In the genomic region with DNA sequence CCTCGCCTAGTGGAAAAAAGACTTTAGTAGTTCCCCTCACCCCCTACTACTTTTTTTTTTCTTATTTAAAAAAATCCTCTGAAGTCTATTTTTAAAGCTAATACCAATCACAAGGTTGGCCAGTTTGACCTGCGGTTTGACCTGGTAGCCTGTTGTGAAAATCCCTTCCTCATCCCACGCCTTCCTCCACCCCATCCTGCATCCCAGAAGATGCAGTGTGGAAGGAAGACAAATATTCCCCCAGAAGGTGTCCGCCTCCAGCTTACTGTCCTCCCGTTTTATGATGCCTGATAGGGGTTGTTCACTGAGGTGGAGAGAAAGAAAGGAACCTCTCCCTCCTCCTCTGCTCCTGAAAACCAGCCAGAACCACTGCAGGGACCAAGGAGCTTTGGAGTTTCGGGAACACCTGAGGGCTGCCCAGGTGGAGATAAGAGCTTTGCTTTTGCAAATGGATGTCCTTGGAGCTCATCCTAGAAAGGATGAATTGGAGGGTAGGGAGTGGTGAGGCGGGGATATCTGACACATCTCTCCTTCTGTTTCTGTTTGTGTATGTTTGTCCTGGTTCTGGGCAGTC, we compare ENCODE assay signal across 1 cellular context.
TF ChIP-seq lines count a peak whose summit lies in the region.

No MANE protein-coding gene starts in this region.

TF ChIP-seq in SK-N-SH, 30 proteins besides CTCF, POLR2A, EP300 and RAD21 (continued from another document):
- TF ChIP-seq, protein P1, sequence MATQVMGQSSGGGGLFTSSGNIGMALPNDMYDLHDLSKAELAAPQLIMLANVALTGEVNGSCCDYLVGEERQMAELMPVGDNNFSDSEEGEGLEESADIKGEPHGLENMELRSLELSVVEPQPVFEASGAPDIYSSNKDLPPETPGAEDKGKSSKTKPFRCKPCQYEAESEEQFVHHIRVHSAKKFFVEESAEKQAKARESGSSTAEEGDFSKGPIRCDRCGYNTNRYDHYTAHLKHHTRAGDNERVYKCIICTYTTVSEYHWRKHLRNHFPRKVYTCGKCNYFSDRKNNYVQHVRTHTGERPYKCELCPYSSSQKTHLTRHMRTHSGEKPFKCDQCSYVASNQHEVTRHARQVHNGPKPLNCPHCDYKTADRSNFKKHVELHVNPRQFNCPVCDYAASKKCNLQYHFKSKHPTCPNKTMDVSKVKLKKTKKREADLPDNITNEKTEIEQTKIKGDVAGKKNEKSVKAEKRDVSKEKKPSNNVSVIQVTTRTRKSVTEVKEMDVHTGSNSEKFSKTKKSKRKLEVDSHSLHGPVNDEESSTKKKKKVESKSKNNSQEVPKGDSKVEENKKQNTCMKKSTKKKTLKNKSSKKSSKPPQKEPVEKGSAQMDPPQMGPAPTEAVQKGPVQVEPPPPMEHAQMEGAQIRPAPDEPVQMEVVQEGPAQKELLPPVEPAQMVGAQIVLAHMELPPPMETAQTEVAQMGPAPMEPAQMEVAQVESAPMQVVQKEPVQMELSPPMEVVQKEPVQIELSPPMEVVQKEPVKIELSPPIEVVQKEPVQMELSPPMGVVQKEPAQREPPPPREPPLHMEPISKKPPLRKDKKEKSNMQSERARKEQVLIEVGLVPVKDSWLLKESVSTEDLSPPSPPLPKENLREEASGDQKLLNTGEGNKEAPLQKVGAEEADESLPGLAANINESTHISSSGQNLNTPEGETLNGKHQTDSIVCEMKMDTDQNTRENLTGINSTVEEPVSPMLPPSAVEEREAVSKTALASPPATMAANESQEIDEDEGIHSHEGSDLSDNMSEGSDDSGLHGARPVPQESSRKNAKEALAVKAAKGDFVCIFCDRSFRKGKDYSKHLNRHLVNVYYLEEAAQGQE (IDR thresholded peaks at IDR 0.05; ENCODE audit: low read depth, low read length): no peak
- TF ChIP-seq, protein P2, sequence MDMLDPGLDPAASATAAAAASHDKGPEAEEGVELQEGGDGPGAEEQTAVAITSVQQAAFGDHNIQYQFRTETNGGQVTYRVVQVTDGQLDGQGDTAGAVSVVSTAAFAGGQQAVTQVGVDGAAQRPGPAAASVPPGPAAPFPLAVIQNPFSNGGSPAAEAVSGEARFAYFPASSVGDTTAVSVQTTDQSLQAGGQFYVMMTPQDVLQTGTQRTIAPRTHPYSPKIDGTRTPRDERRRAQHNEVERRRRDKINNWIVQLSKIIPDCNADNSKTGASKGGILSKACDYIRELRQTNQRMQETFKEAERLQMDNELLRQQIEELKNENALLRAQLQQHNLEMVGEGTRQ (IDR thresholded peaks at IDR 0.05; ENCODE audit: borderline replicate concordance, low read depth, low read length): no peak
- TF ChIP-seq FOXM1 (IDR thresholded peaks at IDR 0.05; ENCODE audit: low read depth) (no peak), SIN3A (IDR thresholded peaks at IDR 0.05; ENCODE audit: borderline replicate concordance, low read depth, low read length) (no peak), CHD2 (IDR thresholded peaks at IDR 0.05; ENCODE audit: low read length, partially characterized antibody) (no peak), IRF3 (IDR thresholded peaks at IDR 0.05; ENCODE audit: low read depth, low read length) (no peak), NRF1 (IDR thresholded peaks at IDR 0.05; ENCODE audit: low read depth, low read length) (no peak), MAX (IDR thresholded peaks at IDR 0.05; ENCODE audit: low read depth) (no peak), GATA2 (CRISPR knock-in tag; IDR thresholded peaks at IDR 0.05) (no peak), USF1 (IDR thresholded peaks at IDR 0.05; ENCODE audit: borderline replicate concordance, low read depth) (no peak)
TF ChIP-seq in SK-N-SH: peak in this region for 0.
